In genomic region chr10:6279540-6280267, GRCh38 we compare ENCODE assay signal across 8 cellular contexts.
DNase-seq lines count a peak whose midpoint lies in the region; ATAC-seq and TF ChIP-seq lines count a peak whose summit lies in the region.

No MANE protein-coding gene starts in this region.

- no peak overlapping the region for H3K4me3 Mint-ChIP-seq in immature natural killer cell

- no peaks in the 10 kb centered on the region for H3K9me3 ChIP-seq in AG04450 (ENCODE audit: control insufficient read depth, insufficient read depth, low read length)
- H3K9me3 ChIP-seq in HUES48 (ENCODE audit: control insufficient read depth, insufficient read depth, low read length), result no peaks in the 10 kb centered on the region

- H3K27ac ChIP-seq in AG04450 (ENCODE audit: low read depth, low read length) (peak overlapping the region; percentile 11), HUES48 (ENCODE audit: low read depth, low read length) (peak overlapping the region; percentile 54), caudate nucleus (ENCODE audit: low read depth, low read length) (peak overlapping the region; percentile 7)

- H3K4me1 ChIP-seq in HUES48 (ENCODE audit: control insufficient read depth, insufficient read depth, low read length), result 0 out of 2 replicates have a peak, but pooled peaks cover 4% of the 10 kb centered on the region

- peaks cover 4 to 14% (median 6%) of the 10 kb centered on the region in 3 donors for H3K27me3 Mint-ChIP-seq in immature natural killer cell (ENCODE audit: low read depth in 3 of 3)

- H3K9ac ChIP-seq in HUES48 (ENCODE audit: low read depth, low read length), result no peak overlapping the region

- POLR2A ChIA-PET in AG04450 (lab: Yijun Ruan, JAX), result interaction anchor here (0.6 kb wide), 1 partner anchor 121 kb away, joined by 7 read pairs; no protein-coding TSS in a partner anchor

- H3K4me3 ChIP-seq in AG04450 (ENCODE audit: low read depth, low read length) (no peak overlapping the region), HUES48 (ENCODE audit: low read depth, low read length) (no peak overlapping the region)

- H3K27ac Mint-ChIP-seq in immature natural killer cell, result no peak overlapping the region

- no peaks in the 10 kb centered on the region for H3K36me3 ChIP-seq in HUES48 (ENCODE audit: control insufficient read depth, insufficient read depth, low read length)

- no peak for TF ChIP-seq CTCF in AG04450 (IDR thresholded peaks at IDR 0.05; ENCODE audit: low read depth, low read length)

- H3K27me3 ChIP-seq in AG04450 (ENCODE audit: control insufficient read depth, insufficient read depth, low read length), result no peaks in the 10 kb centered on the region
- H3K27me3 ChIP-seq in HUES48 (ENCODE audit: control insufficient read depth, insufficient read depth, low read length), result no peaks in the 10 kb centered on the region

- no peaks in the 10 kb centered on the region for H3K9me3 Mint-ChIP-seq in immature natural killer cell

- H3K36me3 Mint-ChIP-seq in immature natural killer cell, result no peaks in the 10 kb centered on the region

- no peak for ATAC-seq in HG03521 (IDR thresholded peaks at IDR 0.05; ENCODE audit: unreplicated experiment)
- no peak for ATAC-seq in activated CD4-positive, CD25-positive, alpha-beta regulatory T cell treated with anti-CD3 and anti-CD28 coated beads, Interleukin-2, amount 50 U/mL, for 24 hours

- DNase-seq in AG04450 (ENCODE audit: low read depth, low spot score), result no peak
- DNase-seq in caudate nucleus (lab: John Stamatoyannopoulos, UW), result peak in 6 of 61 donors; percentile 10 to 48 (median 12)
- peak; percentile 20 to 80 for DNase-seq in lung microvascular endothelial cell (ENCODE audit: low read depth in 2 of 2)
- DNase-seq in immature natural killer cell, result no peak
- DNase-seq in occipital lobe (lab: John Stamatoyannopoulos, UW), result no peak

- H3K4me1 Mint-ChIP-seq in immature natural killer cell, result peaks cover 17 to 20% of the 10 kb centered on the region in 2 donors

- CTCF ChIA-PET in AG04450 (lab: Charles Lee), result interaction anchor here (0.6 kb wide), 1 partner anchor 12 kb away, joined by 4 read pairs; no protein-coding TSS in a partner anchor

Comparison
In these comparisons a context has a peak if more than half of its experiments do, and no peak if none do; other contexts are left out.
1. DNase-seq: peak in lung microvascular endothelial cell (2 of 2); none in AG04450 (single experiment), immature natural killer cell (0 of 3) and occipital lobe (single experiment).
2. Peak in every context shown above with its lines, with median percentiles within 50 percentile points of each other: H3K27ac ChIP-seq.